ENCODE assay signal across 14 cellular contexts in genomic region chr9:137505421-137506140, GRCh38. TPM values are rescaled to one million over a fixed set of nuclear protein-coding genes. Genes with fewer than 3 reads are reported as not detected.
DNase-seq lines count a peak whose midpoint lies in the region; ATAC-seq lines count a peak whose summit lies in the region.
"Had no signal": no experiment of that assay in that cellular context is flagged by ENCODE, and none has a peak within 500 bp of the region (broad histone marks: within the 10 kb centered on the region; RNA-seq: fewer than 3 reads in every experiment).

No MANE protein-coding gene starts in this region.

- H3K9me3 ChIP-seq in BLaER1 = no peaks in the 10 kb centered on the region

- peak overlapping the region; percentile 72 for H3K4me2 ChIP-seq in BLaER1

- ATAC-seq in GM21390 (IDR thresholded peaks at IDR 0.05; ENCODE audit: unreplicated experiment) = no peak
- ATAC-seq: HCT116 had no signal

- peak; percentile 36 for DNase-seq in H7
- DNase-seq in iPS-NIHi11 (ENCODE audit: low spot score) = peak; percentile 3
- no peak for DNase-seq in COLO829 (ENCODE audit: low spot score)
- no peak for DNase-seq in activated naive CD4-positive, alpha-beta T cell treated with Interleukin-2 at 50 U/mL for 16 hours
- DNase-seq: AML-193; C1 segment of cervical spinal cord; CD4-positive, alpha-beta T cell; DMS79 treated with DMSO at 0.1 percent for 48 hours; EL; KBM-7 had no signal

- H3K27me3 ChIP-seq in BLaER1 (no peaks in the 10 kb centered on the region), H7 (ENCODE audit: control insufficient read depth, insufficient read depth, low read length) (no peaks in the 10 kb centered on the region)

- peaks cover 28% of the 10 kb centered on the region for H3K4me1 ChIP-seq in BLaER1

- H4K20me1 ChIP-seq in BLaER1 = peaks cover 17% of the 10 kb centered on the region

- no peak overlapping the region for H3K9ac ChIP-seq in BLaER1

- H3K27ac ChIP-seq in BLaER1 = no peak overlapping the region
- H3K27ac ChIP-seq: HL-60 had no signal

- H3K36me3 ChIP-seq in BLaER1 = 0 out of 2 replicates have a peak, but pooled peaks cover 4% of the 10 kb centered on the region
- no peaks in the 10 kb centered on the region for H3K36me3 ChIP-seq in H7 (replicated peaks; ENCODE audit: control insufficient read depth, insufficient read depth, low read length)

- H3K4me3 ChIP-seq in BLaER1 = no peak overlapping the region
- no peak overlapping the region for H3K4me3 ChIP-seq in H7 (ENCODE audit: insufficient read depth, low read depth, low read length)

RNA-seq across cellular contexts. Expression of gene PNPLA7, which starts 44.6 kb away (rescaled TPM):
- 0.07 and 0.14 TPM in 2 replicates for total RNA-seq in H7 (2014; rRNA removed; shearing (Covaris generic))

RNA-seq across cellular contexts. Expression of gene MRPL41, which starts 46.1 kb away (rescaled TPM):
- 74.5 and 78.8 TPM in 2 replicates for total RNA-seq in H7 (2014; rRNA removed; shearing (Covaris generic))

RNA-seq across cellular contexts. Expression of gene NSMF, which starts 46.4 kb away (rescaled TPM):
- 37.9 and 39.0 TPM in 2 replicates for total RNA-seq in H7 (2014; rRNA removed; shearing (Covaris generic))

Comparison
In these comparisons a context has a peak if more than half of its experiments do, and no peak if none do; other contexts are left out.
1. DNase-seq: peak in H7 (single experiment) and iPS-NIHi11 (single experiment); none in COLO829 (single experiment) and activated naive CD4-positive, alpha-beta T cell treated with Interleukin-2 at 50 U/mL for 16 hours (single experiment).